19 cellular contexts compared by ENCODE assay signal in genomic region chr22:31271026-31271425, GRCh38. TPM values are rescaled to one million over a fixed set of nuclear protein-coding genes. Genes with fewer than 3 reads are reported as not detected.
DNase-seq lines count a peak whose midpoint lies in the region; ATAC-seq, FAIRE-seq and TF ChIP-seq lines count a peak whose summit lies in the region.
"Had no signal": no experiment of that assay in that cellular context is flagged by ENCODE, and none has a peak within 500 bp of the region (broad histone marks: within the 10 kb centered on the region; RNA-seq: fewer than 3 reads in every experiment).

No MANE protein-coding gene starts in this region.

- DNase-seq in activated naive CD4-positive, alpha-beta T cell treated with Interleukin-2 at 50 U/mL for 16 hours, result no peak
- DNase-seq in RCC 7860 (ENCODE audit: low spot score) (peak; percentile 21), kidney tubule cell (ENCODE audit: low spot score) (peak; percentile 75), stomach (no peak), COLO668 (lab: John Stamatoyannopoulos, UW; ENCODE audit: unreplicated experiment) (no peak), NCI-H187 (lab: John Stamatoyannopoulos, UW) (no peak)
- DNase-seq: activated CD8-positive, alpha-beta memory T cell treated with anti-CD3 and anti-CD28 coated beads, Interleukin-2, amount 50 U/mL, for 48 hours; adrenal gland; cerebellar nuclear complex; foreskin keratinocyte; KBM-7; NCI-H1092; NCI-H2171; stimulated activated CD8-positive, alpha-beta memory T cell treated with anti-CD3 and anti-CD28 coated beads, Interleukin-4, amount 100 ng/mL, for 48 hours had no signal

- H3K27ac ChIP-seq in stomach, result peak overlapping the region; percentile 28 to 56 (median 46)
- H3K27ac ChIP-seq: adrenal gland, foreskin keratinocyte, neural progenitor cell, right atrium auricular region had no signal

- TF ChIP-seq CTCF in stomach (IDR thresholded peaks at IDR 0.05), result no peak

- H3K9me3 ChIP-seq in stomach, result no peaks in the 10 kb centered on the region
- H3K9me3 ChIP-seq: adrenal gland, right atrium auricular region had no signal

- FAIRE-seq in RCC 7860 (lab: Jason Lieb, UNC), result no peak
- FAIRE-seq: endothelial cell of umbilical vein had no signal

- H3K4me1 Mint-ChIP-seq in activated naive CD4-positive, alpha-beta T cell treated with anti-CD3 and anti-CD28 coated beads, Interleukin-2, amount 50 U/mL, for 24 hours, result peaks cover 65% of the 10 kb centered on the region

- H3K27me3 Mint-ChIP-seq in activated naive CD4-positive, alpha-beta T cell treated with anti-CD3 and anti-CD28 coated beads, Interleukin-2, amount 50 U/mL, for 24 hours, result no peaks in the 10 kb centered on the region

- ATAC-seq in HG03045 (IDR thresholded peaks at IDR 0.05; ENCODE audit: unreplicated experiment), result no peak
- ATAC-seq: foreskin keratinocyte had no signal

- peak overlapping the region; percentile 94 for H3K27ac Mint-ChIP-seq in activated naive CD4-positive, alpha-beta T cell treated with anti-CD3 and anti-CD28 coated beads, Interleukin-2, amount 50 U/mL, for 24 hours
- H3K27ac Mint-ChIP-seq: neural progenitor cell had no signal

- H3K4me1 ChIP-seq in stomach, result peaks cover 15 to 41% (median 32%) of the 10 kb centered on the region in 4 donors
- H3K4me1 ChIP-seq: adrenal gland, foreskin keratinocyte had no signal

- TF ChIP-seq EP300 in stomach (IDR thresholded peaks at IDR 0.05), result no peak

- H3K4me3 Mint-ChIP-seq in activated naive CD4-positive, alpha-beta T cell treated with anti-CD3 and anti-CD28 coated beads, Interleukin-2, amount 50 U/mL, for 24 hours, result no peak overlapping the region
- H3K4me3 Mint-ChIP-seq: neural progenitor cell had no signal

- intact Hi-C loops in stomach (cut with DNase I; ENCODE audit: low total_unique reads), result no loop called here

- peaks cover 51 to 100% (median 95%) of the 10 kb centered on the region in 4 donors for H3K36me3 ChIP-seq in stomach
- H3K36me3 ChIP-seq: neural progenitor cell had no signal

- H3K4me3 ChIP-seq in stomach, result no peak overlapping the region
- H3K4me3 ChIP-seq: adrenal gland, neural progenitor cell, right atrium auricular region had no signal

- H3K36me3 Mint-ChIP-seq in activated naive CD4-positive, alpha-beta T cell treated with anti-CD3 and anti-CD28 coated beads, Interleukin-2, amount 50 U/mL, for 24 hours, result peaks cover 10% of the 10 kb centered on the region

- no peaks in the 10 kb centered on the region for H3K27me3 ChIP-seq in stomach
- H3K27me3 ChIP-seq: adrenal gland, foreskin keratinocyte, neural progenitor cell, right atrium auricular region had no signal

- TF ChIP-seq POLR2A in stomach (IDR thresholded peaks at IDR 0.05), result no peak

- no peaks in the 10 kb centered on the region for H3K9me3 Mint-ChIP-seq in activated naive CD4-positive, alpha-beta T cell treated with anti-CD3 and anti-CD28 coated beads, Interleukin-2, amount 50 U/mL, for 24 hours
- H3K9me3 Mint-ChIP-seq: neural progenitor cell had no signal

- WGBS in stomach, 5 donors, result 83 to 90% (median 86%) methylated on average over 4 of the region's 4 CpGs

RNA-seq across cellular contexts. Expression of gene PIK3IP1, which starts 21.3 kb away (rescaled TPM):
- total RNA-seq in stomach, result 10 to 100 TPM in 3 of 5 donors, 1 to 10 TPM in 2; 3.5 to 53.0 (median 20.5) TPM
- 1 to 10 TPM; 6.6 to 8.5 (median 7.6) TPM for polyA plus RNA-seq in stomach

RNA-seq across cellular contexts. Expression of gene LIMK2, which starts 58.9 kb away (rescaled TPM):
- 100 to 1,000 TPM in 3 of 5 donors, 10 to 100 TPM in 2; 96.3 to 541 (median 124) TPM for total RNA-seq in stomach
- 10 to 100 TPM; 19.9 to 26.6 (median 24.0) TPM for polyA plus RNA-seq in stomach

Comparison
In these comparisons a context has a peak if more than half of its experiments do, and no peak if none do; other contexts are left out.
1. DNase-seq: peak in RCC 7860 (single experiment) and kidney tubule cell (single experiment); none in activated naive CD4-positive, alpha-beta T cell treated with Interleukin-2 at 50 U/mL for 16 hours (single experiment), stomach (single experiment), COLO668 (single experiment) and NCI-H187 (0 of 2).